9 cellular contexts compared by ENCODE assay signal in genomic region chr7:93799750-93800357, GRCh38.
A peak's percentile ranks its signal among the peaks of the same experiment; 100 is the strongest.
DNase-seq lines count a peak whose midpoint lies in the region; ATAC-seq and TF ChIP-seq lines count a peak whose summit lies in the region.
"Had no signal": no experiment of that assay in that cellular context is flagged by ENCODE, and none has a peak within 500 bp of the region (broad histone marks: within the 10 kb centered on the region; RNA-seq: fewer than 3 reads in every experiment).

No MANE protein-coding gene starts in this region.

- intact Hi-C loops in heart right ventricle (cut with DNase I): loop anchor here in 4 of 10 donors (5.0 to 10.0 kb wide), 3 partner anchors 285 to 425 kb away; no protein-coding TSS in a partner anchor
- intact Hi-C loops in left ventricle myocardium superior (cut with micrococcal nuclease): no loop called here
- intact Hi-C loops in Panc1 (cut with micrococcal nuclease; ENCODE audit: unreplicated experiment): loop anchor here (5.0 kb wide), 1 partner anchor 287 kb away; no protein-coding TSS in a partner anchor

- H3K27ac ChIP-seq in heart right ventricle (no peak overlapping the region), Panc1 (ENCODE audit: low read length) (no peak overlapping the region)

- CTCF ChIA-PET in Panc1 (lab: Charles Lee): no interaction called here

- ATAC-seq in heart right ventricle: no peak
- ATAC-seq in left ventricle myocardium superior: no peak
- no peak for ATAC-seq in Panc1
- ATAC-seq in esophagus mucosa: no peak

- H3K9me3 ChIP-seq in heart right ventricle (peaks cover 0 to 21% (median 0%) of the 10 kb centered on the region in 11 donors), Panc1 (ENCODE audit: control insufficient read depth, insufficient read depth, low read depth, low read length) (no peaks in the 10 kb centered on the region)

- H3K4me3 ChIP-seq in heart right ventricle: no peak overlapping the region
- H3K4me3 ChIP-seq in Panc1 (ENCODE audit: low read depth in 2 of 2, low read length in 2 of 2): no peak overlapping the region
- no peak overlapping the region for H3K4me3 ChIP-seq in fibroblast of mammary gland (ENCODE audit: control insufficient read depth, low read depth, low read length)

- POLR2A ChIA-PET in Panc1 (lab: Charles Lee): no interaction called here

- DNase-seq in heart right ventricle: no peak
- DNase-seq in left ventricle myocardium superior: no peak
- peak; percentile 5 for DNase-seq in Panc1 (ENCODE audit: low read depth, low spot score)
- DNase-seq in fibroblast of mammary gland (ENCODE audit: low read depth): peak; percentile 42
- no peak for DNase-seq in activated CD4-positive, alpha-beta T cell treated with anti-CD3 and anti-CD28 coated beads, Interleukin-2, amount 50 U/mL, for 48 hours
- DNase-seq in MV-4-11 (lab: John Stamatoyannopoulos, UW): no peak
- no peak for DNase-seq in NCI-H1092 (lab: John Stamatoyannopoulos, UW)
- DNase-seq: activated effector memory CD4-positive, alpha-beta T cell treated with anti-CD3 and anti-CD28 coated beads, Interleukin-2, amount 50 U/mL, for 16 hours had no signal

- H3K4me1 ChIP-seq in heart right ventricle (no peaks in the 10 kb centered on the region), Panc1 (ENCODE audit: control insufficient read depth, insufficient read depth, low read length) (no peaks in the 10 kb centered on the region)

- H3K27me3 ChIP-seq in heart right ventricle (no peaks in the 10 kb centered on the region), Panc1 (ENCODE audit: control insufficient read depth, insufficient read depth, low read length) (no peaks in the 10 kb centered on the region)

- 55 to 60% methylated on average over 5 of the region's 5 CpGs for WGBS in heart right ventricle, 2 donors

- in situ Hi-C loops in Panc1 (cut with HindIII; ENCODE audit: low pct_unique_long_range_greater_than_20kb, low sequenced_read_pairs): no loop called here

- no TSS peak for BruUV-seq in Panc1 (replicated peaks; lab: Mats Ljungman, UMichigan)

- H3K36me3 ChIP-seq in heart right ventricle (no peaks in the 10 kb centered on the region), Panc1 (ENCODE audit: control insufficient read depth, insufficient read depth, low read length) (no peaks in the 10 kb centered on the region)

- TF ChIP-seq CTCF in heart right ventricle (IDR thresholded peaks at IDR 0.05): peak in 8 of 9 donors; percentile 23 to 65 (median 50)
- TF ChIP-seq CTCF in Panc1 (IDR thresholded peaks at IDR 0.05): peak; percentile 39; the same call in 1 of the 2 replicates
- TF ChIP-seq CTCF in fibroblast of mammary gland (conservative IDR thresholded peaks at IDR 0.05; ENCODE audit: control insufficient read depth, insufficient read depth, low read depth, low read length): peak; percentile 64

Comparison
In these comparisons a context has a peak if more than half of its experiments do, and no peak if none do; other contexts are left out.
1. DNase-seq: peak in Panc1 (single experiment) and fibroblast of mammary gland (single experiment); none in heart right ventricle (0 of 2), left ventricle myocardium superior (single experiment), activated CD4-positive, alpha-beta T cell treated with anti-CD3 and anti-CD28 coated beads, Interleukin-2, amount 50 U/mL, for 48 hours (0 of 2), MV-4-11 (single experiment) and NCI-H1092 (single experiment).
2. Peak in every context shown above with its lines, with median percentiles within 50 percentile points of each other: CTCF ChIP-seq.